22 cellular contexts compared by ENCODE assay signal in the genomic region with DNA sequence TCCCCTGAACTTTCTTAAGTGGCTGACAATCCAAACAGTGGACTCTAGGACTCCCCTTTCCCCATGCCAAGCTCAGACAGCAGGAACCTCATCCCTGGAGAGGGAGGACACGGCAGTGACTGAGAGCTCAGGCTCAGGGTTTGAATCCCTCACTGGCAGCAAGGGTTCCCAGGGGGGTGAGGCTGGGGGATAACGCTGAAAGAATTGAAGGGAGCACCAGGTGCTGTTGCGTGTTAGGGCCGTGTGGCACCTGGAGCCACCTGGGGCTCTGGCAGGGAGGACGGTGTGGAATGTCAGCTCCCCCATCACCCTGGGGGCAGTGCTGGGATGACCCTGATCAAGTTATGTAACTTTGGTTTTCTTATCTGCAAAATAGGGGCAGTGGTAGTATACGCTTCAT. TPM values are rescaled to one million over a fixed set of nuclear protein-coding genes. Genes with fewer than 3 reads are reported as not detected.
DNase-seq lines count a peak whose midpoint lies in the region; ATAC-seq and TF ChIP-seq lines count a peak whose summit lies in the region.
"Had no signal": no experiment of that assay in that cellular context is flagged by ENCODE, and none has a peak within 500 bp of the region (broad histone marks: within the 10 kb centered on the region; RNA-seq: fewer than 3 reads in every experiment).

No MANE protein-coding gene starts in this region.

- H3K4me3 ChIP-seq in WERI-Rb-1 (ENCODE audit: low read depth, low read length) (no peak overlapping the region), upper lobe of right lung (no peak overlapping the region)
- H3K4me3 ChIP-seq: MG63, SJSA1 had no signal

- DNase-seq in WERI-Rb-1 (no peak), mesenteric fat pad (ENCODE audit: low spot score) (peak; percentile 51), upper lobe of right lung (peak; percentile 34), Kasumi-1 (lab: John Stamatoyannopoulos, UW) (no peak)
- peak; percentile 29 for DNase-seq in activated CD8-positive, alpha-beta memory T cell treated with anti-CD3 and anti-CD28 coated beads, Interleukin-2, amount 50 U/mL, for 48 hours
- DNase-seq in effector CD4-positive, alpha-beta T cell: no peak
- DNase-seq: C1 segment of cervical spinal cord; CD4-positive, alpha-beta memory T cell; COR-L47; DMS53; GOT3; HCEC 1CT; KBM-7; MG63; NCI-H2029; NCI-H526 treated with DMSO at 0.1 percent for 48 hours; Right ventricle myocardium superior; RPMI8226 had no signal

- intact Hi-C loops in upper lobe of right lung (cut with DNase I): no loop called here

- no peaks in the 10 kb centered on the region for H3K4me1 ChIP-seq in upper lobe of right lung
- H3K4me1 ChIP-seq: SJSA1 had no signal

- ATAC-seq in upper lobe of right lung (no peak), GM18517 (IDR thresholded peaks at IDR 0.05; ENCODE audit: unreplicated experiment) (no peak)

- H3K27ac ChIP-seq in WERI-Rb-1 (peak overlapping the region; percentile 34), upper lobe of right lung (no peak overlapping the region)
- H3K27ac ChIP-seq: SJSA1 had no signal

- TF ChIP-seq CTCF in WERI-Rb-1 (IDR thresholded peaks at IDR 0.05; ENCODE audit: low read depth, low read length) (no peak), upper lobe of right lung (IDR thresholded peaks at IDR 0.05) (no peak)

- H3K36me3 ChIP-seq in WERI-Rb-1 (peaks cover 16% of the 10 kb centered on the region), upper lobe of right lung (no peaks in the 10 kb centered on the region)
- H3K36me3 ChIP-seq: MG63, SJSA1 had no signal

- H3K27me3 ChIP-seq in WERI-Rb-1 (ENCODE audit: insufficient read depth, low read depth, severe bottlenecking) (no peaks in the 10 kb centered on the region), upper lobe of right lung (peaks cover under 1% of the 10 kb centered on the region)
- H3K27me3 ChIP-seq: MG63, SJSA1 had no signal

- no peaks in the 10 kb centered on the region for H3K9me3 ChIP-seq in WERI-Rb-1 (ENCODE audit: severe bottlenecking)
- no peaks in the 10 kb centered on the region for H3K9me3 ChIP-seq in upper lobe of right lung
- H3K9me3 ChIP-seq: MG63, SJSA1 had no signal

RNA-seq across cellular contexts. Expression of gene ANO2, which starts 40.1 kb away (rescaled TPM):
- total RNA-seq in mesenteric fat pad: 34.6 TPM
- 36.8 TPM for total RNA-seq in upper lobe of right lung
- total RNA-seq: A673; CD4-positive, alpha-beta memory T cell; NCI-H460; SJSA1 had no signal

Comparison
In these comparisons a context has a peak if more than half of its experiments do, and no peak if none do; other contexts are left out.
1. DNase-seq: peak in activated CD8-positive, alpha-beta memory T cell treated with anti-CD3 and anti-CD28 coated beads, Interleukin-2, amount 50 U/mL, for 48 hours (single experiment), mesenteric fat pad (single experiment) and upper lobe of right lung (single experiment); none in WERI-Rb-1 (single experiment), Kasumi-1 (0 of 2) and effector CD4-positive, alpha-beta T cell (single experiment).